ENCODE assay signal across 22 cellular contexts in the genomic region with DNA sequence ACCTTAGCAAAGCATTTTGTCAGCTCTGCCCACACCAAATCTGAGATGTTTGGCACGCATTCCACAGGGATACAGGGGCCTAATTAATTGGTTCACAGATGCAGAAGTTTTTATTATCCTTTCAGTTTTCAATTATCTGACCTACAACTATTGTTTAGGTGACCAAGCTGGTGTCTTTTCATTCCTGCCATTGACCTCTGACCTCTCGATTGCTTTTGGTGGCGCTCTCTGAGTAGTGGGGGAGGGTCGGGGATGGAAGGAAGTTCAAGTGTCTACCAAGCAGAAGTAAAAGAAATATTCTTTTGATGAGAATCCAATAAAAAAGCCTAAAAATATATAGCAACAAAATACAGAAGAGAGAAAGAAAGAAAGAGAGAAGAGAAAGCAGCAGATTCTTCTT.
"Had no signal": no experiment of that assay in that cellular context is flagged by ENCODE, and none has a peak within 500 bp of the region (broad histone marks: within the 10 kb centered on the region; RNA-seq: fewer than 3 reads in every experiment).

No MANE protein-coding gene starts in this region.

- H3K27ac ChIP-seq: epithelial cell of prostate, lower lobe of right lung, neural progenitor cell, prostate gland, spleen, thoracic aorta, vagina had no signal

- H3K36me3 Mint-ChIP-seq: brain, immature natural killer cell, neural progenitor cell, type B pancreatic cell had no signal

- H3K4me1 ChIP-seq: neural progenitor cell, prostate gland, vagina had no signal

- DNase-seq: activated B cell treated with CpG ODN at 0.5 μM for 24 hours; activated CD4-positive, alpha-beta T cell treated with anti-CD3 and anti-CD28 coated beads for 48 hours; activated effector memory CD4-positive, alpha-beta T cell treated with anti-CD3 and anti-CD28 coated beads, Interleukin-2, amount 50 U/mL, for 16 hours; activated naive CD4-positive, alpha-beta T cell treated with anti-CD3 and anti-CD28 coated beads, Interleukin-2, amount 50 U/mL, for 16 hours; activated T-cell treated with anti-CD3 and anti-CD28 coated beads, Interleukin-2, amount 50 U/mL, for 48 hours; anterior cingulate cortex; immature natural killer cell; lower lobe of right lung; naive thymus-derived CD4-positive, alpha-beta T cell; spleen; stimulated activated CD4-positive, alpha-beta T cell treated with anti-CD3 and anti-CD28 coated beads, Interleukin-4, amount 100 ng/mL, for 1 hour; stimulated activated naive CD4-positive, alpha-beta T cell treated with Interleukin-2 at 50 U/mL for 16 hours; SW 1271; T-helper 9 cell had no signal

- ATAC-seq: left lobe of liver; lower lobe of right lung; naive thymus-derived CD4-positive, alpha-beta T cell had no signal

- H3K27me3 ChIP-seq: neural progenitor cell, spleen, vagina had no signal

- H3K27ac Mint-ChIP-seq: activated B cell treated with CpG ODN at 0.5 μM for 24 hours, brain, neural progenitor cell, type B pancreatic cell had no signal

- H3K4me3 ChIP-seq: lower lobe of right lung, neural progenitor cell, prostate gland, spleen, thoracic aorta, vagina had no signal

- H3K36me3 ChIP-seq: lower lobe of right lung, neural progenitor cell, prostate gland, spleen, thoracic aorta, vagina had no signal

- H3K9me3 ChIP-seq: lower lobe of right lung, prostate gland, thoracic aorta, vagina had no signal

- H3K4me3 Mint-ChIP-seq: activated B cell treated with CpG ODN at 0.5 μM for 24 hours; immature natural killer cell; naive thymus-derived CD4-positive, alpha-beta T cell; neural progenitor cell; type B pancreatic cell had no signal

- H3K27me3 Mint-ChIP-seq: activated B cell treated with CpG ODN at 0.5 μM for 24 hours, type B pancreatic cell had no signal
